8 cellular contexts compared by ENCODE assay signal in the genomic region with DNA sequence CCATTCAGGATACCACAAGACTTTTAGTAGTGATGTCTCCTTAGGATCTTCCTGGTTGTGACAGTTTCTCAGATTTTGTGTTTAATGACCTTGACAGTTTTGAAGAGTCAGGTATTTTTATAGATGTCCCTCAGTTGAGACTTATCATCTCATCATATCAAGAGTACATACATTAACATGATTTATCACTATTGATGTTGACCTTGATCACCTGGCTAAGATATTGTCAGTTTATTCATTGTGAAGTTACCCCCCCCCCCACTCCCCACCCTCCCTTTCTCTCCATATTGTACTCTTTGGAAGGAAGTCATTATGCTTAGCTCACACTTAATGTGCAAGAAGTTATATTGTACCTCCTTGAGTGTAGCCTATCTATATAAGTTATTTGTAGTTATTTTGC.
"Had no signal": no experiment of that assay in that cellular context is flagged by ENCODE, and none has a peak within 500 bp of the region (broad histone marks: within the 10 kb centered on the region; RNA-seq: fewer than 3 reads in every experiment).

No MANE protein-coding gene starts in this region.

- H3K9me3 Mint-ChIP-seq: H9 had no signal

- H3K27ac ChIP-seq: GM23248, HL-60, KMS-11 had no signal

- H3K4me3 Mint-ChIP-seq: H9 had no signal

- DNase-seq: GM23248, GOT3, H9, HCEC 1CT, IMR-90, KBM-7 had no signal

- H3K4me1 Mint-ChIP-seq: H9 had no signal
